18 cellular contexts compared by ENCODE assay signal in the genomic region with DNA sequence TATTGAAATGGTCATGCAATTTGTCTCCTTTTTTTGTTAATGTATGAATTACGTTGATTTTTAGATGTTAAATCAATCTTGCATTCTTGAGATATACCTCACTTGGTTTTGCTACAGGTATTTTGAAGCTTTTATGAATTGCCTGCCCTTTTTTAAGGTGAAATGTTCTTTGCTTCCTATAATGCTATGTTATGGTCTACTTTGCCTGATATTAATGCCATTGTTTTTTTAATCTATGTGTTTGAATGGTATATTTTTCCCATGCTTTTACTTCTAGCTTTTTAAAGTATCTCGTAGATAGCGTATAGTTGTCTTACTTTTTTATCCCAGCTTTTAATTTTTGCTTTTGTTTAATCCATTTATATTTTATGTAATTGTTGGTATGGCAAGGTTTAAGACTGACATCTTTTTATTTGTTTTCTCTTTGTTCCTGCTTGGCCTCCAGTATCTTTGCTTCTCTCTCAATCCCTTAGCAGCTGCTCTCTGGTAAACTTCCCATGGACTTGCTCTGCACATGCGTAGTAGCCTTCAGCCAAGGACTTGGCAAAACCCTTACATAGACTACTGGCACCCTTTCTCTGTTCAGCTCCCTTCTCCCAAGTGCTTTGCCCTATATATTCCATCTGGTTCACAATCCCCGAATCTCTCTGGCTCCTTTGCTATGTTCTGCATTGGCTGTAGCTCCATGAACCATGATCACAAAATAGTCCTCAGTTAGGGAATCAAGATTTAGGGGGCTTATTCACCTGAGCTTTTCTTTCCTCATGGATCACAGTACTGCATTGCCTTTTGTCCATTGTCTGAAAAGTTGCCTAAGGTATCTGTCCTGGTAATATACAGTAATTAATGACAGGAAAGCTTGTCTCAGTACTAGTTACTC. TPM values are rescaled to one million over a fixed set of nuclear protein-coding genes. Genes with fewer than 3 reads are reported as not detected.
A peak's percentile ranks its signal among the peaks of the same experiment; 100 is the strongest.
DNase-seq lines count a peak whose midpoint lies in the region; ATAC-seq and TF ChIP-seq lines count a peak whose summit lies in the region.
"Had no signal": no experiment of that assay in that cellular context is flagged by ENCODE, and none has a peak within 500 bp of the region (broad histone marks: within the 10 kb centered on the region; RNA-seq: fewer than 3 reads in every experiment).

No MANE protein-coding gene starts in this region.

- peak overlapping the region in 1 of 2 donors; percentile 8 for H3K27ac ChIP-seq in left lung
- H3K27ac ChIP-seq: ascending aorta had no signal

- no peaks in the 10 kb centered on the region for H3K9me2 ChIP-seq in Loucy (replicated peaks; ENCODE audit: low read depth, low read length)

- DNase-seq in left lung (no peak), putamen (ENCODE audit: low spot score) (peak; percentile 66), A172 (ENCODE audit: low spot score) (no peak), nephron progenitor cell (no peak), left colon (no peak)
- no peak for DNase-seq in activated naive CD4-positive, alpha-beta T cell treated with anti-CD3 and anti-CD28 coated beads, Interleukin-2, amount 50 U/mL, for 16 hours
- DNase-seq: activated CD4-positive, alpha-beta T cell treated with anti-CD3 and anti-CD28 coated beads, Interleukin-2, amount 10 ng/mL, durations not matched to agents 7 days and 5 days; endodermal cell; GF-D8; NCI-H345; stimulated activated CD4-positive, alpha-beta T cell treated with anti-CD3 and anti-CD28 coated beads, Interleukin-4, amount 100 ng/mL, for 4 hours; stimulated activated naive CD8-positive, alpha-beta T cell treated with anti-CD3 and anti-CD28 coated beads, Interleukin-15, Interleukin-2, amounts not matched to agents 100 U/mL and 50 U/mL, for 24 hours; T-helper 17 cell had no signal

- no peak overlapping the region for H2AFZ ChIP-seq in Loucy (ENCODE audit: low read length)

- H3K36me3 Mint-ChIP-seq in brain = peaks cover 84% of the 10 kb centered on the region
- peaks cover 79% of the 10 kb centered on the region for H3K36me3 Mint-ChIP-seq in nephron progenitor cell (ENCODE audit: low read depth)

- H3K4me3 Mint-ChIP-seq in brain = peak overlapping the region in 4 of 5 experiments; percentile 19 to 73 (median 36)
- no peak overlapping the region for H3K4me3 Mint-ChIP-seq in nephron progenitor cell
- H3K4me3 Mint-ChIP-seq: activated CD4-positive, alpha-beta T cell treated with anti-CD3 and anti-CD28 coated beads, Interleukin-2, amount 10 ng/mL, durations not matched to agents 7 days and 5 days; endodermal cell had no signal

- H3F3A ChIP-seq in Loucy (ENCODE audit: low read depth) = no peaks in the 10 kb centered on the region; the same call in 1 of the 2 replicates

- no peak overlapping the region for H3K9ac ChIP-seq in Loucy (ENCODE audit: low read depth, low read length, poor library complexity, severe bottlenecking)

- no peak for TF ChIP-seq CTCF in Loucy (conservative IDR thresholded peaks at IDR 0.05; ENCODE audit: low read length)
- TF ChIP-seq CTCF in brain (conservative IDR thresholded peaks at IDR 0.05) = no peak
- TF ChIP-seq CTCF in left lung (IDR thresholded peaks at IDR 0.05) = no peak
- TF ChIP-seq CTCF in nephron progenitor cell (IDR thresholded peaks at IDR 0.05) = no peak

- H3K4me3 ChIP-seq in Loucy (ENCODE audit: low read length, poor library complexity, severe bottlenecking) (peak overlapping the region; percentile 53), left lung (no peak overlapping the region)
- H3K4me3 ChIP-seq: ascending aorta, HAP-1, lung had no signal

- H3K9me3 ChIP-seq in Loucy (ENCODE audit: insufficient read depth, low read depth, low read length) = no peaks in the 10 kb centered on the region
- no peaks in the 10 kb centered on the region for H3K9me3 ChIP-seq in left lung
- H3K9me3 ChIP-seq: ascending aorta, HAP-1 had no signal

- peak; percentile 34 for ATAC-seq in left lung
- no peak for ATAC-seq in left colon
- ATAC-seq: stimulated activated naive CD8-positive, alpha-beta T cell treated with anti-CD3 and anti-CD28 coated beads, Interleukin-15, Interleukin-2, amounts not matched to agents 100 U/mL and 50 U/mL, for 24 hours; T-helper 17 cell had no signal

- no peaks in the 10 kb centered on the region for H3K36me3 ChIP-seq in Loucy (ENCODE audit: insufficient read depth, low read length)
- H3K36me3 ChIP-seq in left lung = no peaks in the 10 kb centered on the region
- H3K36me3 ChIP-seq: ascending aorta had no signal

- H3K27ac Mint-ChIP-seq in brain (peak overlapping the region; percentile 6 to 72 (median 43)), nephron progenitor cell (no peak overlapping the region)
- H3K27ac Mint-ChIP-seq: activated CD4-positive, alpha-beta T cell treated with anti-CD3 and anti-CD28 coated beads, Interleukin-2, amount 10 ng/mL, durations not matched to agents 7 days and 5 days; endodermal cell had no signal

- peaks cover 94% of the 10 kb centered on the region for H4K20me1 ChIP-seq in Loucy (ENCODE audit: insufficient read depth, low read length, poor library complexity, severe bottlenecking)

- peaks cover 78% of the 10 kb centered on the region for H3K4me1 Mint-ChIP-seq in brain
- H3K4me1 Mint-ChIP-seq in nephron progenitor cell = peaks cover 25% of the 10 kb centered on the region

- H3K9me3 Mint-ChIP-seq in brain (peaks cover 9 to 66% (median 49%) of the 10 kb centered on the region in 5 experiments), nephron progenitor cell (peaks cover 69% of the 10 kb centered on the region)
- H3K9me3 Mint-ChIP-seq: activated CD4-positive, alpha-beta T cell treated with anti-CD3 and anti-CD28 coated beads, Interleukin-2, amount 10 ng/mL, durations not matched to agents 7 days and 5 days had no signal

- intact Hi-C loops in left lung (cut with DNase I) (no loop called here), left colon (cut with DNase I, micrococcal nuclease) (no loop called here)

- H3K27me3 Mint-ChIP-seq in brain (no peaks in the 10 kb centered on the region), nephron progenitor cell (ENCODE audit: low read depth, poor library complexity) (no peaks in the 10 kb centered on the region)
- H3K27me3 Mint-ChIP-seq: activated CD4-positive, alpha-beta T cell treated with anti-CD3 and anti-CD28 coated beads, Interleukin-2, amount 10 ng/mL, durations not matched to agents 7 days and 5 days; T-helper 17 cell had no signal

- H3K4me1 ChIP-seq in Loucy (ENCODE audit: insufficient read depth, low read length, poor library complexity, severe bottlenecking) (peaks cover 68% of the 10 kb centered on the region), left lung (peaks cover 0 to 42% of the 10 kb centered on the region in 2 donors)
- H3K4me1 ChIP-seq: ascending aorta had no signal

- H3K79me2 ChIP-seq in Loucy (ENCODE audit: insufficient read depth, low read length) = peaks cover 99% of the 10 kb centered on the region

- peak overlapping the region; percentile 97 for H3K4me2 ChIP-seq in Loucy (ENCODE audit: low read depth, low read length, poor library complexity, severe bottlenecking)

- H3K27me3 ChIP-seq in Loucy (ENCODE audit: insufficient read depth, low read length, poor library complexity, severe bottlenecking) = no peaks in the 10 kb centered on the region
- no peaks in the 10 kb centered on the region for H3K27me3 ChIP-seq in left lung
- H3K27me3 ChIP-seq: ascending aorta had no signal

RNA-seq across cellular contexts. Expression of a gene that starts 8.4 kb away (rescaled TPM):
- 24.1 TPM for polyA plus RNA-seq in brain (ENCODE audit: insufficient read depth, low read depth, low replicate concordance)
- total RNA-seq in left lung (10 to 100 TPM; 22.4 to 23.8 TPM), left colon (10 to 100 TPM; 20.0 to 20.3 TPM)
- total RNA-seq in A172 (2014; rRNA removed; shearing (Covaris generic)) = 16.6 and 18.8 TPM in 2 replicates
